4 cellular contexts compared by ENCODE assay signal in genomic region chr22:31048570-31048969, GRCh38.
TF ChIP-seq lines count a peak whose summit lies in the region.

No MANE protein-coding gene starts in this region.

TF ChIP-seq in SK-N-SH, 30 proteins besides CTCF, POLR2A, EP300 and RAD21:
- peak; percentile 68; the same call in 1 of the 2 replicates for TF ChIP-seq USF1 (IDR thresholded peaks at IDR 0.05; ENCODE audit: borderline replicate concordance, low read depth)
- no peak for TF ChIP-seq MEF2A (IDR thresholded peaks at IDR 0.05; ENCODE audit: borderline replicate concordance, low read depth)

TF ChIP-seq in SK-N-SH treated with all-trans-retinoic acid at 6 μM for 48 hours, 23 proteins besides CTCF, POLR2A, EP300 and RAD21 (continues in another document):
- no peak for TF ChIP-seq ZFP30 (CRISPR knock-in tag; IDR thresholded peaks at IDR 0.05)
- TF ChIP-seq POU6F1 (CRISPR knock-in tag; IDR thresholded peaks at IDR 0.05; ENCODE audit: borderline replicate concordance, low read depth) = no peak
- no peak for TF ChIP-seq PPARA (CRISPR knock-in tag; IDR thresholded peaks at IDR 0.05; ENCODE audit: borderline replicate concordance)
- no peak for TF ChIP-seq CSRNP3 (CRISPR knock-in tag; IDR thresholded peaks at IDR 0.05)
- TF ChIP-seq TOX (CRISPR knock-in tag; IDR thresholded peaks at IDR 0.05; ENCODE audit: borderline replicate concordance) = no peak
- no peak for TF ChIP-seq ZNF70 (CRISPR knock-in tag; IDR thresholded peaks at IDR 0.05)
- TF ChIP-seq GLIS3 (CRISPR knock-in tag; IDR thresholded peaks at IDR 0.05) = no peak
- TF ChIP-seq, protein P1, sequence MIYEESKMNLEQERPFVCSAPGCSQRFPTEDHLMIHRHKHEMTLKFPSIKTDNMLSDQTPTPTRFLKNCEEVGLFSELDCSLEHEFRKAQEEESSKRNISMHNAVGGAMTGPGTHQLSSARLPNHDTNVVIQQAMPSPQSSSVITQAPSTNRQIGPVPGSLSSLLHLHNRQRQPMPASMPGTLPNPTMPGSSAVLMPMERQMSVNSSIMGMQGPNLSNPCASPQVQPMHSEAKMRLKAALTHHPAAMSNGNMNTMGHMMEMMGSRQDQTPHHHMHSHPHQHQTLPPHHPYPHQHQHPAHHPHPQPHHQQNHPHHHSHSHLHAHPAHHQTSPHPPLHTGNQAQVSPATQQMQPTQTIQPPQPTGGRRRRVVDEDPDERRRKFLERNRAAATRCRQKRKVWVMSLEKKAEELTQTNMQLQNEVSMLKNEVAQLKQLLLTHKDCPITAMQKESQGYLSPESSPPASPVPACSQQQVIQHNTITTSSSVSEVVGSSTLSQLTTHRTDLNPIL (CRISPR knock-in tag; IDR thresholded peaks at IDR 0.05; ENCODE audit: low read depth) = no peak
- no peak for TF ChIP-seq ZNF565 (CRISPR knock-in tag; conservative IDR thresholded peaks at IDR 0.05; ENCODE audit: low read depth)
- no peak for TF ChIP-seq ISL1 (CRISPR knock-in tag; IDR thresholded peaks at IDR 0.05)
- TF ChIP-seq BACH2 (CRISPR knock-in tag; IDR thresholded peaks at IDR 0.05; ENCODE audit: borderline replicate concordance) = no peak
- TF ChIP-seq ESRRG (CRISPR knock-in tag; IDR thresholded peaks at IDR 0.05) = no peak

TF ChIP-seq in Ishikawa, 13 proteins besides CTCF, POLR2A, EP300 and RAD21:
- no peak for TF ChIP-seq FOXM1 (IDR thresholded peaks at IDR 0.05; ENCODE audit: borderline replicate concordance, low read depth)
- TF ChIP-seq NFIC (IDR thresholded peaks at IDR 0.05) = no peak
- no peak for TF ChIP-seq TCF12 (IDR thresholded peaks at IDR 0.05; ENCODE audit: low read depth)
- no peak for TF ChIP-seq YY1 (IDR thresholded peaks at IDR 0.05; ENCODE audit: low read depth)
- TF ChIP-seq, protein P2, sequence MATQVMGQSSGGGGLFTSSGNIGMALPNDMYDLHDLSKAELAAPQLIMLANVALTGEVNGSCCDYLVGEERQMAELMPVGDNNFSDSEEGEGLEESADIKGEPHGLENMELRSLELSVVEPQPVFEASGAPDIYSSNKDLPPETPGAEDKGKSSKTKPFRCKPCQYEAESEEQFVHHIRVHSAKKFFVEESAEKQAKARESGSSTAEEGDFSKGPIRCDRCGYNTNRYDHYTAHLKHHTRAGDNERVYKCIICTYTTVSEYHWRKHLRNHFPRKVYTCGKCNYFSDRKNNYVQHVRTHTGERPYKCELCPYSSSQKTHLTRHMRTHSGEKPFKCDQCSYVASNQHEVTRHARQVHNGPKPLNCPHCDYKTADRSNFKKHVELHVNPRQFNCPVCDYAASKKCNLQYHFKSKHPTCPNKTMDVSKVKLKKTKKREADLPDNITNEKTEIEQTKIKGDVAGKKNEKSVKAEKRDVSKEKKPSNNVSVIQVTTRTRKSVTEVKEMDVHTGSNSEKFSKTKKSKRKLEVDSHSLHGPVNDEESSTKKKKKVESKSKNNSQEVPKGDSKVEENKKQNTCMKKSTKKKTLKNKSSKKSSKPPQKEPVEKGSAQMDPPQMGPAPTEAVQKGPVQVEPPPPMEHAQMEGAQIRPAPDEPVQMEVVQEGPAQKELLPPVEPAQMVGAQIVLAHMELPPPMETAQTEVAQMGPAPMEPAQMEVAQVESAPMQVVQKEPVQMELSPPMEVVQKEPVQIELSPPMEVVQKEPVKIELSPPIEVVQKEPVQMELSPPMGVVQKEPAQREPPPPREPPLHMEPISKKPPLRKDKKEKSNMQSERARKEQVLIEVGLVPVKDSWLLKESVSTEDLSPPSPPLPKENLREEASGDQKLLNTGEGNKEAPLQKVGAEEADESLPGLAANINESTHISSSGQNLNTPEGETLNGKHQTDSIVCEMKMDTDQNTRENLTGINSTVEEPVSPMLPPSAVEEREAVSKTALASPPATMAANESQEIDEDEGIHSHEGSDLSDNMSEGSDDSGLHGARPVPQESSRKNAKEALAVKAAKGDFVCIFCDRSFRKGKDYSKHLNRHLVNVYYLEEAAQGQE (IDR thresholded peaks at IDR 0.05; ENCODE audit: low read depth) = no peak
- TF ChIP-seq USF1 (IDR thresholded peaks at IDR 0.05) = peak; percentile 89

TF ChIP-seq in H1, 55 proteins besides CTCF, POLR2A, EP300 and RAD21:
- no peak for TF ChIP-seq TBP (IDR thresholded peaks at IDR 0.05; ENCODE audit: low read depth, low read length)
- TF ChIP-seq FOSL1 (IDR thresholded peaks at IDR 0.05; ENCODE audit: insufficient read depth, low read depth, low read length) = no peak
- TF ChIP-seq CHD2 (IDR thresholded peaks at IDR 0.05; ENCODE audit: low read length) = no peak
- TF ChIP-seq, protein P3, sequence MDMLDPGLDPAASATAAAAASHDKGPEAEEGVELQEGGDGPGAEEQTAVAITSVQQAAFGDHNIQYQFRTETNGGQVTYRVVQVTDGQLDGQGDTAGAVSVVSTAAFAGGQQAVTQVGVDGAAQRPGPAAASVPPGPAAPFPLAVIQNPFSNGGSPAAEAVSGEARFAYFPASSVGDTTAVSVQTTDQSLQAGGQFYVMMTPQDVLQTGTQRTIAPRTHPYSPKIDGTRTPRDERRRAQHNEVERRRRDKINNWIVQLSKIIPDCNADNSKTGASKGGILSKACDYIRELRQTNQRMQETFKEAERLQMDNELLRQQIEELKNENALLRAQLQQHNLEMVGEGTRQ (IDR thresholded peaks at IDR 0.05; ENCODE audit: low read length) = 0 out of 2 replicates have a peak, but pooled peaks have one; percentile 15
